ENCODE assay signal across 15 cellular contexts in the genomic region with DNA sequence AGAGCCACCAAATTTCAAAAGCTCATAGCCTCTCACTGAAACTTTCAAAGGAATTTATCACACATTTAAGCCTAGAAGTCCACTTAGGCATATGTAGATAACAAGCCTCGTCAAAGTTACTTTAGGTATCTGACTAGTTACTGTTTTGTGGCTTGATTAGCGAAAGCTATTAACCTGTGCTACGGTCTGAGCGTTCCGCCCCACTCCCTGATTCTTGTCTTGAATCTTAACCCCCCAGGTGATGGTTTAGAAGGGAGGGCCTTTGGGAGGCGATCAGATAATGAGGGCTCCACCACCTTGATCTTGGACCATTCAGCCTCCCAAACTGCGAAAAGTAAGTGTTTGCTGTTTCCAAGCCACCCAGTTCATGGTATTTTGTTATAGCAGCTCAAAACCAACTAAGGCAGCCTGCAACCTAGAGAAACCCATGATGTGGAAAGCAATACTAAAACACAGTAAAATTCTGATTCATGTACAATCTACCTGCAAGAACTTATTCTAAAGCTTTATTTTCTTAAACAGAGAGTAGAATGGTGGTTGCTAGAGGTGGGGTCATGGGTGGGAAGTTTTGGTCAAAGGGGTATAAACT. TPM values are rescaled to one million over a fixed set of nuclear protein-coding genes. Genes with fewer than 3 reads are reported as not detected.
DNase-seq lines count a peak whose midpoint lies in the region; ATAC-seq and TF ChIP-seq lines count a peak whose summit lies in the region.
"Had no signal": no experiment of that assay in that cellular context is flagged by ENCODE, and none has a peak within 500 bp of the region (broad histone marks: within the 10 kb centered on the region; RNA-seq: fewer than 3 reads in every experiment).

No MANE protein-coding gene starts in this region.

- H3K4me1 ChIP-seq in KMS-11 (ENCODE audit: low read depth, poor library complexity, severe bottlenecking) = peaks cover 73% of the 10 kb centered on the region
- H3K4me1 ChIP-seq in aorta (ENCODE audit: control insufficient read depth in 1 of 2, insufficient read depth in 2 of 2, low read length in 2 of 2) = no peaks in the 10 kb centered on the region
- H3K4me1 ChIP-seq in Caco-2 = no peaks in the 10 kb centered on the region

- H4K20me1 ChIP-seq in KMS-11 (ENCODE audit: insufficient read depth) = no peaks in the 10 kb centered on the region

- H3K9ac ChIP-seq in KMS-11 = peak overlapping the region; percentile 37; the same call in 1 of the 2 replicates

- H2AFZ ChIP-seq in KMS-11 (ENCODE audit: low read depth) = no peak overlapping the region

- H3K79me2 ChIP-seq in KMS-11 (ENCODE audit: insufficient read depth, low read depth) = peaks cover 18% of the 10 kb centered on the region

- H3K36me3 ChIP-seq in KMS-11 (ENCODE audit: insufficient read depth) = no peaks in the 10 kb centered on the region
- no peaks in the 10 kb centered on the region for H3K36me3 ChIP-seq in aorta (ENCODE audit: control insufficient read depth in 1 of 2, insufficient read depth in 2 of 2, low read length in 1 of 2)
- H3K36me3 ChIP-seq in Caco-2 (ENCODE audit: control insufficient read depth, insufficient read depth, low read length) = no peaks in the 10 kb centered on the region

- peak overlapping the region; percentile 18 for H3K27ac Mint-ChIP-seq in activated CD8-positive, alpha-beta T cell treated with anti-CD3 and anti-CD28 coated beads, Interleukin-2, amount 10 ng/mL, durations not matched to agents 7 days and 5 days
- no peak overlapping the region for H3K27ac Mint-ChIP-seq in activated CD8-positive, alpha-beta T cell treated with anti-CD3 and anti-CD28 coated beads for 36 hours
- peak overlapping the region; percentile 79 for H3K27ac Mint-ChIP-seq in activated naive CD8-positive, alpha-beta T cell treated with anti-CD3 and anti-CD28 coated beads, Interleukin-2, amount 50 U/mL, for 24 hours
- H3K27ac Mint-ChIP-seq in nephron progenitor cell (no peak overlapping the region), Caco-2 (ENCODE audit: unreplicated experiment) (no peak overlapping the region)

- peaks cover 26% of the 10 kb centered on the region for H3K4me1 Mint-ChIP-seq in activated CD8-positive, alpha-beta T cell treated with anti-CD3 and anti-CD28 coated beads, Interleukin-2, amount 10 ng/mL, durations not matched to agents 7 days and 5 days (ENCODE audit: low read depth)
- H3K4me1 Mint-ChIP-seq in activated CD8-positive, alpha-beta T cell treated with anti-CD3 and anti-CD28 coated beads for 36 hours (ENCODE audit: low read depth) = peaks cover 54% of the 10 kb centered on the region
- peaks cover 59% of the 10 kb centered on the region for H3K4me1 Mint-ChIP-seq in activated naive CD8-positive, alpha-beta T cell treated with anti-CD3 and anti-CD28 coated beads, Interleukin-2, amount 50 U/mL, for 24 hours
- H3K4me1 Mint-ChIP-seq in nephron progenitor cell = peaks cover 81% of the 10 kb centered on the region
- peaks cover 18% of the 10 kb centered on the region for H3K4me1 Mint-ChIP-seq in Caco-2 (ENCODE audit: low read depth, unreplicated experiment)

- no peak overlapping the region for H3K4me3 Mint-ChIP-seq in activated CD8-positive, alpha-beta T cell treated with anti-CD3 and anti-CD28 coated beads, Interleukin-2, amount 10 ng/mL, durations not matched to agents 7 days and 5 days
- no peak overlapping the region for H3K4me3 Mint-ChIP-seq in activated CD8-positive, alpha-beta T cell treated with anti-CD3 and anti-CD28 coated beads for 36 hours
- H3K4me3 Mint-ChIP-seq in activated naive CD8-positive, alpha-beta T cell treated with anti-CD3 and anti-CD28 coated beads, Interleukin-2, amount 50 U/mL, for 24 hours = peak overlapping the region; percentile 43
- H3K4me3 Mint-ChIP-seq in nephron progenitor cell (peak overlapping the region; percentile 23), Caco-2 (ENCODE audit: unreplicated experiment) (no peak overlapping the region)
- H3K4me3 Mint-ChIP-seq: H9 had no signal

- POLR2A ChIA-PET in activated CD8-positive, alpha-beta T cell treated with anti-CD3 and anti-CD28 coated beads, Interleukin-2, amount 10 ng/mL, durations not matched to agents 7 days and 5 days (lab: Charles Lee) = interaction anchor here (0.6 to 2.9 kb wide), 3 partner anchors 14 to 22 kb away, joined by 4 to 16 read pairs (median 4); a partner anchor contains a TSS
- POLR2A ChIA-PET in activated CD8-positive, alpha-beta T cell treated with anti-CD3 and anti-CD28 coated beads for 36 hours (lab: Charles Lee) = interaction anchor here (0.9 to 3.8 kb wide), 3 partner anchors 21 to 51 kb away, joined by 3 to 26 read pairs (median 3); a partner anchor contains a TSS
- POLR2A ChIA-PET in Caco-2 (lab: Charles Lee) = no interaction called here

- no peaks in the 10 kb centered on the region for H3K36me3 Mint-ChIP-seq in activated CD8-positive, alpha-beta T cell treated with anti-CD3 and anti-CD28 coated beads, Interleukin-2, amount 10 ng/mL, durations not matched to agents 7 days and 5 days (ENCODE audit: low read depth)
- H3K36me3 Mint-ChIP-seq in activated CD8-positive, alpha-beta T cell treated with anti-CD3 and anti-CD28 coated beads for 36 hours (ENCODE audit: low read depth) = peaks cover 2% of the 10 kb centered on the region
- H3K36me3 Mint-ChIP-seq in activated naive CD8-positive, alpha-beta T cell treated with anti-CD3 and anti-CD28 coated beads, Interleukin-2, amount 50 U/mL, for 24 hours (ENCODE audit: low read depth) = peaks cover 2% of the 10 kb centered on the region
- peaks cover 50% of the 10 kb centered on the region for H3K36me3 Mint-ChIP-seq in nephron progenitor cell (ENCODE audit: low read depth)
- H3K36me3 Mint-ChIP-seq in Caco-2 (ENCODE audit: insufficient read depth, unreplicated experiment) = no peaks in the 10 kb centered on the region

- peak overlapping the region; percentile 67 for H3K27ac ChIP-seq in KMS-11
- no peak overlapping the region for H3K27ac ChIP-seq in aorta (ENCODE audit: low read depth in 1 of 2, low read length in 2 of 2)

- no peak for DNase-seq in activated CD8-positive, alpha-beta T cell treated with anti-CD3 and anti-CD28 coated beads, Interleukin-2, amount 10 ng/mL, durations not matched to agents 7 days and 5 days
- no peak for DNase-seq in activated CD8-positive, alpha-beta T cell treated with anti-CD3 and anti-CD28 coated beads for 36 hours
- no peak for DNase-seq in activated naive CD8-positive, alpha-beta T cell treated with anti-CD3 and anti-CD28 coated beads, Interleukin-2, amount 50 U/mL, for 24 hours
- DNase-seq in nephron progenitor cell (no peak), HCEC 1CT (no peak), aorta (no peak), Caco-2 (no peak)
- DNase-seq: DMS 273 treated with DMSO at 0.1 percent for 48 hours, EL, H9, NCI-H226 had no signal

- CTCF ChIA-PET in activated CD8-positive, alpha-beta T cell treated with anti-CD3 and anti-CD28 coated beads, Interleukin-2, amount 10 ng/mL, durations not matched to agents 7 days and 5 days (lab: Charles Lee) = interaction anchor here (0.7 to 2.7 kb wide), 8 partner anchors 21 to 72 kb away, joined by 3 to 18 read pairs (median 3); a partner anchor contains a TSS
- CTCF ChIA-PET in activated CD8-positive, alpha-beta T cell treated with anti-CD3 and anti-CD28 coated beads for 36 hours (lab: Charles Lee) = interaction anchor here (1.3 to 5.7 kb wide), 3 partner anchors 37 to 50 kb away, joined by 4 to 34 read pairs (median 6); a partner anchor contains a TSS
- CTCF ChIA-PET in Caco-2 (lab: Charles Lee) = no interaction called here

- H3K27me3 Mint-ChIP-seq in activated CD8-positive, alpha-beta T cell treated with anti-CD3 and anti-CD28 coated beads, Interleukin-2, amount 10 ng/mL, durations not matched to agents 7 days and 5 days (ENCODE audit: low read depth) = no peaks in the 10 kb centered on the region
- no peaks in the 10 kb centered on the region for H3K27me3 Mint-ChIP-seq in activated CD8-positive, alpha-beta T cell treated with anti-CD3 and anti-CD28 coated beads for 36 hours
- H3K27me3 Mint-ChIP-seq in activated naive CD8-positive, alpha-beta T cell treated with anti-CD3 and anti-CD28 coated beads, Interleukin-2, amount 50 U/mL, for 24 hours = no peaks in the 10 kb centered on the region
- H3K27me3 Mint-ChIP-seq in nephron progenitor cell (ENCODE audit: low read depth, poor library complexity) (no peaks in the 10 kb centered on the region), Caco-2 (ENCODE audit: insufficient read depth, unreplicated experiment) (no peaks in the 10 kb centered on the region)

- TF ChIP-seq CTCF in activated CD8-positive, alpha-beta T cell treated with anti-CD3 and anti-CD28 coated beads for 36 hours (IDR thresholded peaks at IDR 0.05) = no peak
- TF ChIP-seq CTCF in KMS-11 (conservative IDR thresholded peaks at IDR 0.05; ENCODE audit: low read depth, low read length) (no peak), nephron progenitor cell (IDR thresholded peaks at IDR 0.05) (no peak), Caco-2 (IDR thresholded peaks at IDR 0.05; ENCODE audit: insufficient read depth in 1 of 2, low read depth in 1 of 2, low read length in 1 of 2, severe bottlenecking in 1 of 2, unreplicated experiment in 1 of 2) (no peak)

- H3K27me3 ChIP-seq in KMS-11 (ENCODE audit: insufficient read depth, low read depth) (no peaks in the 10 kb centered on the region), aorta (ENCODE audit: control insufficient read depth in 1 of 2, insufficient read depth in 2 of 2, low read length in 1 of 2) (no peaks in the 10 kb centered on the region), Caco-2 (replicated peaks; ENCODE audit: control insufficient read depth, insufficient read depth, low read length) (no peaks in the 10 kb centered on the region)

- 92 to 95% methylated on average over 7 of the region's 7 CpGs for WGBS in aorta, 2 donors

- no peaks in the 10 kb centered on the region for H3K9me3 Mint-ChIP-seq in activated CD8-positive, alpha-beta T cell treated with anti-CD3 and anti-CD28 coated beads, Interleukin-2, amount 10 ng/mL, durations not matched to agents 7 days and 5 days (ENCODE audit: insufficient read depth)
- no peaks in the 10 kb centered on the region for H3K9me3 Mint-ChIP-seq in activated CD8-positive, alpha-beta T cell treated with anti-CD3 and anti-CD28 coated beads for 36 hours
- no peaks in the 10 kb centered on the region for H3K9me3 Mint-ChIP-seq in activated naive CD8-positive, alpha-beta T cell treated with anti-CD3 and anti-CD28 coated beads, Interleukin-2, amount 50 U/mL, for 24 hours
- H3K9me3 Mint-ChIP-seq in nephron progenitor cell = peaks cover 17% of the 10 kb centered on the region
- no peaks in the 10 kb centered on the region for H3K9me3 Mint-ChIP-seq in Caco-2 (ENCODE audit: unreplicated experiment)

- intact Hi-C loops in activated CD8-positive, alpha-beta T cell treated with anti-CD3 and anti-CD28 coated beads for 36 hours (cut with micrococcal nuclease) = no loop called here
- intact Hi-C loops in aorta (cut with DNase I) = no loop called here
- intact Hi-C loops in Caco-2 (cut with micrococcal nuclease; ENCODE audit: unreplicated experiment) = no loop called here

- BruUV-seq in Caco-2 (replicated peaks; lab: Mats Ljungman, UMichigan) = no TSS peak

- no peak for ATAC-seq in activated CD8-positive, alpha-beta T cell treated with anti-CD3 and anti-CD28 coated beads, Interleukin-2, amount 10 ng/mL, durations not matched to agents 7 days and 5 days
- ATAC-seq in activated CD8-positive, alpha-beta T cell treated with anti-CD3 and anti-CD28 coated beads for 36 hours = no peak
- no peak for ATAC-seq in activated naive CD8-positive, alpha-beta T cell treated with anti-CD3 and anti-CD28 coated beads, Interleukin-2, amount 50 U/mL, for 24 hours
- ATAC-seq in aorta (ENCODE audit: low FRiP score) = no peak

- H3K4me3 ChIP-seq in KMS-11 (IDR thresholded peaks at IDR 0.05; ENCODE audit: insufficient read depth, low read depth, low read length) (no peak overlapping the region), aorta (ENCODE audit: low read length in 2 of 2) (no peak overlapping the region), Caco-2 (ENCODE audit: low read depth, low read length) (no peak overlapping the region)

- H3K9me3 ChIP-seq in aorta (ENCODE audit: control insufficient read depth, low read length) (no peaks in the 10 kb centered on the region), Caco-2 (no peaks in the 10 kb centered on the region)

- H3K4me2 ChIP-seq in KMS-11 = peak overlapping the region; percentile 91

RNA-seq across cellular contexts. Expression of a gene that starts 7.1 kb away (rescaled TPM):
- total RNA-seq in activated CD8-positive, alpha-beta T cell treated with anti-CD3 and anti-CD28 coated beads, Interleukin-2, amount 10 ng/mL, durations not matched to agents 7 days and 5 days = 10 to 100 TPM; 10.4 to 12.3 TPM
- 10 to 100 TPM; 11.1 to 11.8 TPM for total RNA-seq in activated CD8-positive, alpha-beta T cell treated with anti-CD3 and anti-CD28 coated beads for 36 hours
- total RNA-seq in aorta (10 to 100 TPM; 14.6 to 20.5 TPM), Caco-2 (2022) (21.0 and 23.7 TPM in 2 replicates)
- 10 to 100 TPM; 11.4 to 19.0 TPM for polyA plus RNA-seq in aorta

RNA-seq across cellular contexts. Expression of a gene that starts 7.2 kb away (rescaled TPM):
- not detected for total RNA-seq in activated CD8-positive, alpha-beta T cell treated with anti-CD3 and anti-CD28 coated beads, Interleukin-2, amount 10 ng/mL, durations not matched to agents 7 days and 5 days
- not detected for total RNA-seq in activated CD8-positive, alpha-beta T cell treated with anti-CD3 and anti-CD28 coated beads for 36 hours
- total RNA-seq in aorta = under 1 TPM; 0.19 to 0.48 TPM
- polyA plus RNA-seq in aorta = 1 to 10 TPM in 1 of 2 donors, not detected in 1; 1.4 TPM
- total RNA-seq in Caco-2 (2022) = 0.07 TPM in 1 of 2 replicates, not detected in the other
- total RNA-seq: H9, M059J, PC-3 had no signal
- polyA plus RNA-seq: BJ had no signal

RNA-seq across cellular contexts. Expression of a gene that starts 21.1 kb away (rescaled TPM):
- 10 to 100 TPM; 49.3 to 52.7 TPM for total RNA-seq in activated CD8-positive, alpha-beta T cell treated with anti-CD3 and anti-CD28 coated beads, Interleukin-2, amount 10 ng/mL, durations not matched to agents 7 days and 5 days
- 10 to 100 TPM; 31.5 to 31.7 TPM for total RNA-seq in activated CD8-positive, alpha-beta T cell treated with anti-CD3 and anti-CD28 coated beads for 36 hours
- total RNA-seq in aorta (100 to 1,000 TPM in 1 of 2 donors, 10 to 100 TPM in 1; 75.0 to 108 TPM), Caco-2 (2022) (93.2 and 96.4 TPM in 2 replicates)
- polyA plus RNA-seq in aorta = 10 to 100 TPM; 28.9 to 68.3 TPM

RNA-seq across cellular contexts. Expression of a gene that starts 49.0 kb away (rescaled TPM):
- 10 to 100 TPM; 53.4 to 62.3 TPM for total RNA-seq in activated CD8-positive, alpha-beta T cell treated with anti-CD3 and anti-CD28 coated beads, Interleukin-2, amount 10 ng/mL, durations not matched to agents 7 days and 5 days
- total RNA-seq in activated CD8-positive, alpha-beta T cell treated with anti-CD3 and anti-CD28 coated beads for 36 hours = 10 to 100 TPM; 59.3 to 62.6 TPM
- 10 to 100 TPM; 46.6 to 50.9 TPM for total RNA-seq in aorta
- polyA plus RNA-seq in aorta = 10 to 100 TPM in 1 of 2 donors, 1 to 10 TPM in 1; 8.4 to 80.9 TPM
- 69.9 and 79.7 TPM in 2 replicates for total RNA-seq in Caco-2 (2022)

RNA-seq across cellular contexts. Expression of a gene that starts 53.1 kb away (rescaled TPM):
- under 1 TPM in 1 of 2 experiments, not detected in 1; 0.18 TPM for total RNA-seq in activated CD8-positive, alpha-beta T cell treated with anti-CD3 and anti-CD28 coated beads, Interleukin-2, amount 10 ng/mL, durations not matched to agents 7 days and 5 days
- total RNA-seq in activated CD8-positive, alpha-beta T cell treated with anti-CD3 and anti-CD28 coated beads for 36 hours = under 1 TPM; 0.16 to 0.63 TPM
- total RNA-seq in aorta = under 1 TPM in 1 of 2 donors, not detected in 1; 0.33 TPM
- 1 to 10 TPM in 1 of 2 donors, not detected in 1; 1.0 TPM for polyA plus RNA-seq in aorta
- not detected in 2 replicates for total RNA-seq in Caco-2 (2022)
- total RNA-seq: M059J, PC-3 had no signal
- polyA plus RNA-seq: BJ had no signal

Comparison
In these comparisons a context has a peak if more than half of its experiments do, and no peak if none do; other contexts are left out.
1. H3K27ac Mint-ChIP-seq: peak in activated CD8-positive, alpha-beta T cell treated with anti-CD3 and anti-CD28 coated beads, Interleukin-2, amount 10 ng/mL, durations not matched to agents 7 days and 5 days (single experiment) and activated naive CD8-positive, alpha-beta T cell treated with anti-CD3 and anti-CD28 coated beads, Interleukin-2, amount 50 U/mL, for 24 hours (single experiment); none in activated CD8-positive, alpha-beta T cell treated with anti-CD3 and anti-CD28 coated beads for 36 hours (single experiment), nephron progenitor cell (single experiment) and Caco-2 (single experiment).
2. H3K4me3 Mint-ChIP-seq: peak in activated naive CD8-positive, alpha-beta T cell treated with anti-CD3 and anti-CD28 coated beads, Interleukin-2, amount 50 U/mL, for 24 hours (single experiment) and nephron progenitor cell (single experiment); none in activated CD8-positive, alpha-beta T cell treated with anti-CD3 and anti-CD28 coated beads, Interleukin-2, amount 10 ng/mL, durations not matched to agents 7 days and 5 days (single experiment), activated CD8-positive, alpha-beta T cell treated with anti-CD3 and anti-CD28 coated beads for 36 hours (single experiment) and Caco-2 (single experiment).